ENCODE assay signal across 13 cellular contexts in genomic region chr7:100696123-100696521, GRCh38. TPM values are rescaled to one million over a fixed set of nuclear protein-coding genes. Genes with fewer than 3 reads are reported as not detected.
A peak's percentile ranks its signal among the peaks of the same experiment; 100 is the strongest.
DNase-seq lines count a peak whose midpoint lies in the region; ATAC-seq and TF ChIP-seq lines count a peak whose summit lies in the region.
"Had no signal": no experiment of that assay in that cellular context is flagged by ENCODE, and none has a peak within 500 bp of the region (broad histone marks: within the 10 kb centered on the region; RNA-seq: fewer than 3 reads in every experiment).

No MANE protein-coding gene starts in this region.

- H2AFZ ChIP-seq in hepatocyte, result peak overlapping the region; percentile 42

- H3K4me2 ChIP-seq in hepatocyte, result no peak overlapping the region

- WGBS in hepatocyte (ENCODE audit: low lambda C conversion rate, missing lambda C conversion rate), result 90% methylated on average over 6 of the region's 6 CpGs

- H3K4me3 ChIP-seq in HUES48 (ENCODE audit: low read depth, low read length) (peak overlapping the region; percentile 53), hepatocyte (no peak overlapping the region)

- H3K27me3 ChIP-seq in HUES48 (ENCODE audit: control insufficient read depth, insufficient read depth, low read length) (no peaks in the 10 kb centered on the region), hepatocyte (no peaks in the 10 kb centered on the region)

- H3K36me3 Mint-ChIP-seq in T-helper 17 cell (ENCODE audit: low read depth), result no peaks in the 10 kb centered on the region

- no peak for TF ChIP-seq CTCF in 22Rv1 (IDR thresholded peaks at IDR 0.05)
- no peak for TF ChIP-seq CTCF in hepatocyte (IDR thresholded peaks at IDR 0.05; ENCODE audit: poor library complexity)

- no peaks in the 10 kb centered on the region for H3K27me3 Mint-ChIP-seq in T-helper 17 cell

- H3K27ac ChIP-seq in 22Rv1 (0 out of 2 replicates have a peak overlapping the region, but pooled peaks have one; percentile 15), HUES48 (ENCODE audit: low read depth, low read length) (peak overlapping the region; percentile 94), hepatocyte (no peak overlapping the region)
- H3K27ac ChIP-seq: WERI-Rb-1 had no signal

- H3K4me3 Mint-ChIP-seq in T-helper 17 cell, result no peak overlapping the region

- H3K9ac ChIP-seq in HUES48 (ENCODE audit: low read depth, low read length), result peak overlapping the region; percentile 83

- no peak for DNase-seq in hepatocyte (ENCODE audit: low spot score)
- DNase-seq in T-helper 17 cell, result no peak
- no peak for DNase-seq in NCI-H1092 treated with DMSO at 0.1 percent for 48 hours (lab: John Stamatoyannopoulos, UW)
- no peak for DNase-seq in NCI-H82 treated with DMSO at 0.1 percent for 48 hours (lab: John Stamatoyannopoulos, UW; ENCODE audit: unreplicated experiment)
- DNase-seq: activated T-cell treated with anti-CD3 and anti-CD28 coated beads, Interleukin-2, amount 50 U/mL, for 4 hours; stimulated activated CD4-positive, alpha-beta T cell treated with anti-CD3 and anti-CD28 coated beads, Interleukin-2, amount 100 ng/mL, for 48 hours; stimulated activated naive CD4-positive, alpha-beta T cell treated with Interleukin-2 at 50 U/mL for 16 hours; WERI-Rb-1 had no signal

- no peaks in the 10 kb centered on the region for H3K9me2 ChIP-seq in hepatocyte (replicated peaks; ENCODE audit: insufficient read depth)

- peaks cover 4% of the 10 kb centered on the region for H3K36me3 ChIP-seq in HUES48 (ENCODE audit: control insufficient read depth, insufficient read depth, low read length)
- H3K36me3 ChIP-seq in hepatocyte (replicated peaks; ENCODE audit: insufficient read depth, low read depth), result no peaks in the 10 kb centered on the region

- peaks cover 19% of the 10 kb centered on the region for H3K4me1 ChIP-seq in HUES48 (ENCODE audit: control insufficient read depth, insufficient read depth, low read length)
- H3K4me1 ChIP-seq in hepatocyte (ENCODE audit: insufficient read depth), result peaks cover 18% of the 10 kb centered on the region

- ATAC-seq in T-helper 17 cell, result no peak
- ATAC-seq: activated T-cell treated with anti-CD3 and anti-CD28 coated beads, Interleukin-2, amount 50 U/mL, for 4 hours had no signal

- H3K4me1 Mint-ChIP-seq in T-helper 17 cell, result peaks cover 23% of the 10 kb centered on the region

- peaks cover 25% of the 10 kb centered on the region for H3K79me2 ChIP-seq in hepatocyte

- no peaks in the 10 kb centered on the region for H3K9me3 ChIP-seq in HUES48 (ENCODE audit: control insufficient read depth, insufficient read depth, low read length)
- no peaks in the 10 kb centered on the region for H3K9me3 ChIP-seq in hepatocyte (ENCODE audit: low read depth)
- H3K9me3 ChIP-seq in T-helper 17 cell (ENCODE audit: control insufficient read depth, low read length, poor library complexity, severe bottlenecking), result no peaks in the 10 kb centered on the region

- no peak overlapping the region for H3K27ac Mint-ChIP-seq in T-helper 17 cell

- peaks cover 24% of the 10 kb centered on the region for H4K20me1 ChIP-seq in hepatocyte (ENCODE audit: insufficient read depth, poor library complexity, severe bottlenecking)

RNA-seq across cellular contexts. Expression of gene GIGYF1, which starts 2.1 kb away (rescaled TPM):
- total RNA-seq in hepatocyte, result 14.2 and 17.6 TPM in 2 replicates
- 13.2 and 16.8 TPM in 2 replicates for polyA plus RNA-seq in hepatocyte
- 10 to 100 TPM; 70.3 to 71.5 TPM for total RNA-seq in T-helper 17 cell

RNA-seq across cellular contexts. Expression of gene POP7, which starts 9.8 kb away (rescaled TPM):
- total RNA-seq in hepatocyte, result 30.1 and 39.2 TPM in 2 replicates
- 48.7 and 59.2 TPM in 2 replicates for polyA plus RNA-seq in hepatocyte
- total RNA-seq in T-helper 17 cell, result 10 to 100 TPM; 10.1 to 12.4 TPM

RNA-seq across cellular contexts. Expression of gene GNB2, which starts 22.6 kb away (rescaled TPM):
- total RNA-seq in hepatocyte, result 99.6 and 111 TPM in 2 replicates
- polyA plus RNA-seq in hepatocyte, result 204 and 222 TPM in 2 replicates
- total RNA-seq in T-helper 17 cell, result 100 to 1,000 TPM; 140 to 161 TPM

RNA-seq across cellular contexts. Expression of gene EPO, which starts 24.1 kb away (rescaled TPM):
- total RNA-seq in hepatocyte (0.16 and 1.3 TPM in 2 replicates), T-helper 17 cell (not detected)
- polyA plus RNA-seq in hepatocyte, result 0.11 TPM in 1 of 2 replicates, not detected in the other
- total RNA-seq: activated T-cell treated with anti-CD3 and anti-CD28 coated beads, Interleukin-2, amount 50 U/mL, for 4 hours; mononuclear cell; renal cortical epithelial cell had no signal

RNA-seq across cellular contexts. Expression of gene ZAN, which starts 37.3 kb away (rescaled TPM):
- total RNA-seq in hepatocyte (not detected in 2 replicates), T-helper 17 cell (not detected)
- polyA plus RNA-seq in hepatocyte, result not detected in 2 replicates
- total RNA-seq: activated T-cell treated with anti-CD3 and anti-CD28 coated beads, Interleukin-2, amount 50 U/mL, for 4 hours; mononuclear cell; renal cortical epithelial cell; SK-MEL-5 had no signal
